14 cellular contexts compared by ENCODE assay signal in the genomic region with DNA sequence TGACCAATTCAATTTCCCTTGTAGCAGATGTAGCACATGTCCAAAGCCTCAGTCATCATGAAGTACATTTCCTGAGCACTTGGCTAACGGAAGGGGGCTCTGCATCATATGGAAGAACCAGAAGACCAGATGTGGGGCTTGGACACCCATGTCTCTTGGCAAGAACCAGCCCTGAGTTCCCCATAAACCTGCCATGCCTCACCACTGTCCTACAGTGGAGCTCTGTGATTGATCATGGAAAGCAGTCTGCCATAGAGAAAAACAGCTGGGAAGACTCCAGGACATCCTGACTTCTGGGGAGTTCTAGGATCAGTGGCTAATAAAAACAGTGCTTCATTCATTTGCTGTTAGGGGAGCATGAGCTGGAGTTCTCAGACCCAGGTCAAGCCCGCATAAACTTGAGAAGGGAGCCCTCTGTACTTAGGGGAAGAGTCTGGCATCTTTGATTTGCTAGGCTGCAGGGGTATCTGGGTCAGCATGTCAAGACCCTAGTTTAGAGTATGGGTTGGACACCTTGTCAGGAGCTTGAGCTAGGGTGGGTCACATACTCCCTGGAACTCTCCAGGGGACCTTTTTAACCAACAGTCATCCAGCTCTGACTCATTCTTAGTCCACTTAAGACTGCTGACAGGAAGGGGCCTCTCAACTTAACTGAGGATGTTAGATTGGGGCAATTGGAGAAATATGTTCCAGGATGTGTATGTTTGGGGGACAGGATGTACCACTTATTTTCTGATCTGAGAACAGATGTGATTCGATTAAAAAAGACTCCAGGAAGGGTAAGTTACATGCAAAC. TPM values are rescaled to one million over a fixed set of nuclear protein-coding genes. Genes with fewer than 3 reads are reported as not detected.
DNase-seq lines count a peak whose midpoint lies in the region; ATAC-seq, FAIRE-seq and TF ChIP-seq lines count a peak whose summit lies in the region.
"Had no signal": no experiment of that assay in that cellular context is flagged by ENCODE, and none has a peak within 500 bp of the region (broad histone marks: within the 10 kb centered on the region; RNA-seq: fewer than 3 reads in every experiment).

No MANE protein-coding gene starts in this region.

- peaks cover 17% of the 10 kb centered on the region for H3K4me1 Mint-ChIP-seq in astrocyte (ENCODE audit: low read depth, unreplicated experiment)
- H3K4me1 Mint-ChIP-seq: activated naive CD4-positive, alpha-beta T cell treated with anti-CD3 and anti-CD28 coated beads, Interleukin-2, amount 50 U/mL, for 24 hours had no signal

- no peaks in the 10 kb centered on the region for H3K79me2 ChIP-seq in astrocyte (ENCODE audit: insufficient read depth, low read length)

- H3K9ac ChIP-seq in BLaER1 treated with 17β-estradiol and CSF1 and Interleukin-3, amounts not matched to agents 10 nM and 100 nM: peak overlapping the region in 2 of 11 experiments; percentile 17 to 40; a peak in 2 of 22 replicates
- H3K9ac ChIP-seq in astrocyte (ENCODE audit: low read length): no peak overlapping the region

- H3K27me3 ChIP-seq in BLaER1 treated with 17β-estradiol and CSF1 and Interleukin-3, amounts not matched to agents 10 nM and 100 nM: no peaks in the 10 kb centered on the region
- H3K27me3 ChIP-seq in astrocyte (ENCODE audit: insufficient read depth, low read length) (no peaks in the 10 kb centered on the region), left lung (no peaks in the 10 kb centered on the region)
- H3K27me3 ChIP-seq: testis had no signal

- peak; percentile 64 for FAIRE-seq in astrocyte (lab: Jason Lieb, UNC)

- H3K36me3 ChIP-seq in BLaER1 treated with 17β-estradiol and CSF1 and Interleukin-3, amounts not matched to agents 10 nM and 100 nM: no peaks in the 10 kb centered on the region
- H3K36me3 ChIP-seq in astrocyte (ENCODE audit: insufficient read depth, low read length) (no peaks in the 10 kb centered on the region), left lung (no peaks in the 10 kb centered on the region)
- H3K36me3 ChIP-seq: WERI-Rb-1 had no signal

- H3K9me3 ChIP-seq in BLaER1 treated with 17β-estradiol and CSF1 and Interleukin-3, amounts not matched to agents 10 nM and 100 nM (replicated peaks in 1 of 11): peaks cover 0 to 18% (median 6%) of the 10 kb centered on the region in 11 experiments; a peak in 10 of 22 replicates
- H3K9me3 ChIP-seq in astrocyte (ENCODE audit: insufficient read depth, low read depth, low read length): no peaks in the 10 kb centered on the region
- H3K9me3 ChIP-seq in left lung: no peaks in the 10 kb centered on the region
- H3K9me3 ChIP-seq: testis had no signal

- peak; percentile 66 for ATAC-seq in left lung
- ATAC-seq: CD8-positive, alpha-beta T cell had no signal

- H3K27ac Mint-ChIP-seq in astrocyte (ENCODE audit: unreplicated experiment): peak overlapping the region; percentile 67
- H3K27ac Mint-ChIP-seq: activated naive CD4-positive, alpha-beta T cell treated with anti-CD3 and anti-CD28 coated beads, Interleukin-2, amount 50 U/mL, for 24 hours; CD8-positive, alpha-beta T cell had no signal

- DNase-seq in HS-5 (ENCODE audit: low read depth): peak; percentile 73
- peak; percentile 70 for DNase-seq in astrocyte (ENCODE audit: low read depth)
- DNase-seq in left lung: no peak
- DNase-seq in activated naive CD4-positive, alpha-beta T cell (lab: John Stamatoyannopoulos, UW): no peak
- DNase-seq in activated T-cell treated with anti-CD3 and anti-CD28 coated beads, Interleukin-2, amount 50 U/mL, for 48 hours: no peak
- no peak for DNase-seq in activated CD4-positive, alpha-beta T cell treated with anti-CD3 and anti-CD28 coated beads for 48 hours
- DNase-seq in stimulated activated CD4-positive, alpha-beta T cell treated with anti-CD3 and anti-CD28 coated beads, Interleukin-2, amount 100 ng/mL, for 24 hours: no peak
- DNase-seq: CD8-positive, alpha-beta T cell; midbrain; NCI-H774; testis; WERI-Rb-1 had no signal

- no peaks in the 10 kb centered on the region for H3K36me3 Mint-ChIP-seq in astrocyte (ENCODE audit: low read depth, unreplicated experiment)
- H3K36me3 Mint-ChIP-seq: activated naive CD4-positive, alpha-beta T cell treated with anti-CD3 and anti-CD28 coated beads, Interleukin-2, amount 50 U/mL, for 24 hours; CD8-positive, alpha-beta T cell had no signal

- H4K20me1 ChIP-seq in BLaER1 treated with 17β-estradiol and CSF1 and Interleukin-3, amounts not matched to agents 10 nM and 100 nM: no peaks in the 10 kb centered on the region
- no peaks in the 10 kb centered on the region for H4K20me1 ChIP-seq in astrocyte (ENCODE audit: insufficient read depth, low read length)

- TF ChIP-seq CTCF in astrocyte (IDR thresholded peaks at IDR 0.05; ENCODE audit: insufficient read depth, low read depth, low read length) (no peak), left lung (IDR thresholded peaks at IDR 0.05) (no peak)

- intact Hi-C loops in left lung (cut with DNase I): no loop called here

- no peaks in the 10 kb centered on the region for H3K27me3 Mint-ChIP-seq in astrocyte (ENCODE audit: low read depth, unreplicated experiment)
- H3K27me3 Mint-ChIP-seq: activated naive CD4-positive, alpha-beta T cell treated with anti-CD3 and anti-CD28 coated beads, Interleukin-2, amount 50 U/mL, for 24 hours had no signal

- peak overlapping the region in 9 of 11 experiments; percentile 2 to 71 (median 26); a peak in 12 of 22 replicates for H3K27ac ChIP-seq in BLaER1 treated with 17β-estradiol and CSF1 and Interleukin-3, amounts not matched to agents 10 nM and 100 nM
- peak overlapping the region; percentile 45 for H3K27ac ChIP-seq in astrocyte (ENCODE audit: low read depth, low read length)
- H3K27ac ChIP-seq in left lung: no peak overlapping the region
- H3K27ac ChIP-seq: testis, WERI-Rb-1 had no signal

- no peaks in the 10 kb centered on the region for H3K9me3 Mint-ChIP-seq in astrocyte (ENCODE audit: unreplicated experiment)
- H3K9me3 Mint-ChIP-seq: activated naive CD4-positive, alpha-beta T cell treated with anti-CD3 and anti-CD28 coated beads, Interleukin-2, amount 50 U/mL, for 24 hours had no signal

- peaks cover 13 to 56% (median 27%) of the 10 kb centered on the region in 10 experiments for H3K4me1 ChIP-seq in BLaER1 treated with 17β-estradiol and CSF1 and Interleukin-3, amounts not matched to agents 10 nM and 100 nM
- H3K4me1 ChIP-seq in astrocyte (ENCODE audit: insufficient read depth, low read length): peaks cover 17% of the 10 kb centered on the region
- peaks cover 0 to 3% of the 10 kb centered on the region in 2 donors for H3K4me1 ChIP-seq in left lung
- H3K4me1 ChIP-seq: testis had no signal

- peak overlapping the region; percentile 8 to 80 (median 52); a peak in 19 of 22 replicates for H3K4me2 ChIP-seq in BLaER1 treated with 17β-estradiol and CSF1 and Interleukin-3, amounts not matched to agents 10 nM and 100 nM
- H3K4me2 ChIP-seq in astrocyte (ENCODE audit: low read length): peak overlapping the region; percentile 37

- no peak overlapping the region for H3K4me3 ChIP-seq in BLaER1 treated with 17β-estradiol and CSF1 and Interleukin-3, amounts not matched to agents 10 nM and 100 nM
- H3K4me3 ChIP-seq in astrocyte (ENCODE audit: insufficient read depth, low read depth, low read length) (no peak overlapping the region), left lung (no peak overlapping the region)
- H3K4me3 ChIP-seq: testis had no signal

- H3K4me3 Mint-ChIP-seq in astrocyte (ENCODE audit: unreplicated experiment): no peak overlapping the region
- H3K4me3 Mint-ChIP-seq: activated naive CD4-positive, alpha-beta T cell treated with anti-CD3 and anti-CD28 coated beads, Interleukin-2, amount 50 U/mL, for 24 hours; CD8-positive, alpha-beta T cell had no signal

- H2AFZ ChIP-seq in astrocyte (ENCODE audit: low read depth, low read length): no peak overlapping the region

RNA-seq across cellular contexts. Expression of gene TRAM2, which starts 26.3 kb away (rescaled TPM):
- 88.7 and 93.4 TPM in 2 replicates for total RNA-seq in astrocyte
- total RNA-seq in left lung: 10 to 100 TPM; 30.5 to 38.4 TPM

Comparison
In these comparisons a context has a peak if more than half of its experiments do, and no peak if none do; other contexts are left out.
1. H3K27ac ChIP-seq: peak in BLaER1 treated with 17β-estradiol and CSF1 and Interleukin-3, amounts not matched to agents 10 nM and 100 nM (9 of 11) and astrocyte (single experiment); none in left lung (0 of 2).
2. DNase-seq: peak in HS-5 (single experiment) and astrocyte (single experiment); none in left lung (0 of 2), activated naive CD4-positive, alpha-beta T cell (0 of 4), activated T-cell treated with anti-CD3 and anti-CD28 coated beads, Interleukin-2, amount 50 U/mL, for 48 hours (0 of 2), activated CD4-positive, alpha-beta T cell treated with anti-CD3 and anti-CD28 coated beads for 48 hours (single experiment) and stimulated activated CD4-positive, alpha-beta T cell treated with anti-CD3 and anti-CD28 coated beads, Interleukin-2, amount 100 ng/mL, for 24 hours (0 of 2).